Comparison of ENCODE assay signal across 35 cellular contexts in genomic region chr5:42822558-42822957, GRCh38.
"Had no signal": no experiment of that assay in that cellular context is flagged by ENCODE, and none has a peak within 500 bp of the region (broad histone marks: within the 10 kb centered on the region; RNA-seq: fewer than 3 reads in every experiment).

No MANE protein-coding gene starts in this region.

- H3K36me3 ChIP-seq: MG63 had no signal

- H3K9me3 ChIP-seq: MG63 had no signal

- H3K9ac ChIP-seq: KMS-11 had no signal

- DNase-seq: Karpas-422, Kasumi-1, MG63, MM.1S, MV-4-11, NCI-H1048, NCI-H1092, NCI-H1092 treated with DMSO at 0.1 percent for 48 hours, NCI-H1105, NCI-H1105 treated with DMSO at 0.1 percent for 48 hours, NCI-H1417, NCI-H1417 treated with DMSO at 0.1 percent for 48 hours, NCI-H1436, NCI-H1436 treated with DMSO at 0.1 percent for 48 hours, NCI-H146, NCI-H1694, NCI-H1694 treated with DMSO at 0.1 percent for 48 hours, NCI-H187, NCI-H187 treated with DMSO at 0.1 percent for 48 hours, NCI-H1930, NCI-H2029, NCI-H2029 treated with DMSO at 0.1 percent for 48 hours, NCI-H2081, NCI-H2081 treated with DMSO at 0.1 percent for 48 hours, NCI-H2107, NCI-H2171, NCI-H2171 treated with DMSO at 0.1 percent for 48 hours, NCI-H2227 treated with DMSO at 0.1 percent for 48 hours, NCI-H226, NCI-H345, NCI-H446, NCI-H446 treated with DMSO at 0.1 percent for 48 hours, NCI-H510A, NCI-H510A treated with DMSO at 0.1 percent for 48 hours had no signal

- H3K4me3 ChIP-seq: MG63 had no signal

- H3K27ac ChIP-seq: KMS-11 had no signal

- H3K4me2 ChIP-seq: KMS-11 had no signal
